24 cellular contexts compared by ENCODE assay signal in genomic region chr10:126933116-126933515, GRCh38. TPM values are rescaled to one million over a fixed set of nuclear protein-coding genes. Genes with fewer than 3 reads are reported as not detected.
DNase-seq lines count a peak whose midpoint lies in the region; ATAC-seq and TF ChIP-seq lines count a peak whose summit lies in the region.
"Had no signal": no experiment of that assay in that cellular context is flagged by ENCODE, and none has a peak within 500 bp of the region (broad histone marks: within the 10 kb centered on the region; RNA-seq: fewer than 3 reads in every experiment).

No MANE protein-coding gene starts in this region.

- CTCF ChIA-PET in Caco-2 (lab: Charles Lee): no interaction called here
- CTCF ChIA-PET in activated CD8-positive, alpha-beta T cell treated with anti-CD3 and anti-CD28 coated beads, Interleukin-2, amount 10 ng/mL, durations not matched to agents 7 days and 5 days (lab: Charles Lee): no interaction called here

- H3K4me1 Mint-ChIP-seq in Caco-2 (ENCODE audit: low read depth, unreplicated experiment): no peaks in the 10 kb centered on the region
- H3K4me1 Mint-ChIP-seq in osteocyte (ENCODE audit: unreplicated experiment): peaks cover 51% of the 10 kb centered on the region
- H3K4me1 Mint-ChIP-seq in activated CD8-positive, alpha-beta T cell treated with anti-CD3 and anti-CD28 coated beads, Interleukin-2, amount 10 ng/mL, durations not matched to agents 7 days and 5 days (ENCODE audit: low read depth): no peaks in the 10 kb centered on the region
- H3K4me1 Mint-ChIP-seq: CD4-positive, CD25-positive, alpha-beta regulatory T cell had no signal

- H3K36me3 Mint-ChIP-seq in Caco-2 (ENCODE audit: insufficient read depth, unreplicated experiment) (peaks cover 29% of the 10 kb centered on the region), osteocyte (ENCODE audit: unreplicated experiment) (peaks cover 4% of the 10 kb centered on the region)
- H3K36me3 Mint-ChIP-seq in activated CD8-positive, alpha-beta T cell treated with anti-CD3 and anti-CD28 coated beads, Interleukin-2, amount 10 ng/mL, durations not matched to agents 7 days and 5 days (ENCODE audit: low read depth): no peaks in the 10 kb centered on the region
- H3K36me3 Mint-ChIP-seq: CD4-positive, CD25-positive, alpha-beta regulatory T cell had no signal

- H3K36me3 ChIP-seq in Caco-2 (ENCODE audit: control insufficient read depth, insufficient read depth, low read length): no peaks in the 10 kb centered on the region
- H3K36me3 ChIP-seq: BLaER1 had no signal

- H3K27me3 Mint-ChIP-seq in Caco-2 (ENCODE audit: insufficient read depth, unreplicated experiment): no peaks in the 10 kb centered on the region
- H3K27me3 Mint-ChIP-seq in osteocyte (ENCODE audit: unreplicated experiment): no peaks in the 10 kb centered on the region
- no peaks in the 10 kb centered on the region for H3K27me3 Mint-ChIP-seq in activated CD8-positive, alpha-beta T cell treated with anti-CD3 and anti-CD28 coated beads, Interleukin-2, amount 10 ng/mL, durations not matched to agents 7 days and 5 days (ENCODE audit: low read depth)
- H3K27me3 Mint-ChIP-seq: CD4-positive, CD25-positive, alpha-beta regulatory T cell had no signal

- no peaks in the 10 kb centered on the region for H3K9me3 ChIP-seq in Caco-2
- H3K9me3 ChIP-seq: BLaER1, SJCRH30 had no signal

- BruUV-seq in Caco-2 (replicated peaks; lab: Mats Ljungman, UMichigan): no TSS peak

- no peak for TF ChIP-seq CTCF in Caco-2 (IDR thresholded peaks at IDR 0.05; ENCODE audit: insufficient read depth in 1 of 2, low read depth in 1 of 2, low read length in 1 of 2, severe bottlenecking in 1 of 2, unreplicated experiment in 1 of 2)
- no peak for TF ChIP-seq CTCF in VCaP (conservative IDR thresholded peaks at IDR 0.05)
- no peak for TF ChIP-seq CTCF in osteocyte (IDR thresholded peaks at IDR 0.05)

- H3K9me3 Mint-ChIP-seq in Caco-2 (ENCODE audit: unreplicated experiment): no peaks in the 10 kb centered on the region
- peaks cover 4% of the 10 kb centered on the region for H3K9me3 Mint-ChIP-seq in osteocyte (ENCODE audit: unreplicated experiment)
- H3K9me3 Mint-ChIP-seq in activated CD8-positive, alpha-beta T cell treated with anti-CD3 and anti-CD28 coated beads, Interleukin-2, amount 10 ng/mL, durations not matched to agents 7 days and 5 days (ENCODE audit: insufficient read depth): no peaks in the 10 kb centered on the region

- POLR2A ChIA-PET in Caco-2 (lab: Charles Lee): no interaction called here
- POLR2A ChIA-PET in activated CD8-positive, alpha-beta T cell treated with anti-CD3 and anti-CD28 coated beads, Interleukin-2, amount 10 ng/mL, durations not matched to agents 7 days and 5 days (lab: Charles Lee): no interaction called here

- intact Hi-C loops in Caco-2 (cut with micrococcal nuclease; ENCODE audit: unreplicated experiment): no loop called here

- H3K4me1 ChIP-seq in Caco-2: peaks cover 7% of the 10 kb centered on the region; the same call in 1 of the 2 replicates

- H3K27me3 ChIP-seq in Caco-2 (replicated peaks; ENCODE audit: control insufficient read depth, insufficient read depth, low read length): no peaks in the 10 kb centered on the region
- H3K27me3 ChIP-seq: BLaER1, SJCRH30 had no signal

- ATAC-seq in activated CD8-positive, alpha-beta T cell treated with anti-CD3 and anti-CD28 coated beads, Interleukin-2, amount 10 ng/mL, durations not matched to agents 7 days and 5 days: no peak
- ATAC-seq: K562, Right ventricle myocardium inferior, SK-N-SH treated with all-trans-retinoic acid at 6 μM for 48 hours had no signal

- DNase-seq in Caco-2: no peak
- DNase-seq in mesenteric fat pad (ENCODE audit: low spot score): peak; percentile 79
- DNase-seq in osteocyte (ENCODE audit: extremely low spot score, unreplicated experiment): no peak
- no peak for DNase-seq in activated CD8-positive, alpha-beta T cell treated with anti-CD3 and anti-CD28 coated beads, Interleukin-2, amount 10 ng/mL, durations not matched to agents 7 days and 5 days
- no peak for DNase-seq in T1000 (lab: John Stamatoyannopoulos, UW)
- no peak for DNase-seq in NCI-H2171 treated with DMSO at 0.1 percent for 48 hours (lab: John Stamatoyannopoulos, UW)
- DNase-seq: ACHN; CD4-positive, CD25-positive, alpha-beta regulatory T cell; GOT3; Kasumi-1; MV-4-11; NCI-H1105; NCI-H1436 treated with DMSO at 0.1 percent for 48 hours; NCI-H187 treated with DMSO at 0.1 percent for 48 hours; NCI-H446; NCI-H524 treated with DMSO at 0.1 percent for 48 hours; NCI-H774; PC-9; SJCRH30 had no signal

- no peak overlapping the region for H3K4me3 Mint-ChIP-seq in Caco-2 (ENCODE audit: unreplicated experiment)
- peak overlapping the region; percentile 3 for H3K4me3 Mint-ChIP-seq in osteocyte (ENCODE audit: unreplicated experiment)
- H3K4me3 Mint-ChIP-seq in activated CD8-positive, alpha-beta T cell treated with anti-CD3 and anti-CD28 coated beads, Interleukin-2, amount 10 ng/mL, durations not matched to agents 7 days and 5 days: no peak overlapping the region
- H3K4me3 Mint-ChIP-seq: CD4-positive, CD25-positive, alpha-beta regulatory T cell had no signal

- H3K4me3 ChIP-seq in Caco-2 (ENCODE audit: low read depth, low read length): no peak overlapping the region
- H3K4me3 ChIP-seq: BLaER1, K562, PC-9, SJCRH30 had no signal

- peak overlapping the region; percentile 54; the same call in 1 of the 2 replicates for H3K27ac ChIP-seq in VCaP
- H3K27ac ChIP-seq: BLaER1, PC-9, SJCRH30 had no signal

- peak overlapping the region; percentile 38 for H3K27ac Mint-ChIP-seq in Caco-2 (ENCODE audit: unreplicated experiment)
- H3K27ac Mint-ChIP-seq in osteocyte (ENCODE audit: unreplicated experiment): peak overlapping the region; percentile 56
- H3K27ac Mint-ChIP-seq in activated CD8-positive, alpha-beta T cell treated with anti-CD3 and anti-CD28 coated beads, Interleukin-2, amount 10 ng/mL, durations not matched to agents 7 days and 5 days: no peak overlapping the region
- H3K27ac Mint-ChIP-seq: CD4-positive, CD25-positive, alpha-beta regulatory T cell had no signal

RNA-seq across cellular contexts. Expression of gene DOCK1, which starts 27.9 kb away (rescaled TPM):
- total RNA-seq in Caco-2 (2022) (82.2 and 83.5 TPM in 2 replicates), mesenteric fat pad (46.0 TPM), osteocyte (66.3 and 68.7 TPM in 2 replicates)
- not detected for total RNA-seq in activated CD8-positive, alpha-beta T cell treated with anti-CD3 and anti-CD28 coated beads, Interleukin-2, amount 10 ng/mL, durations not matched to agents 7 days and 5 days

Comparison
In these comparisons a context has a peak if more than half of its experiments do, and no peak if none do; other contexts are left out.
1. RNA of gene DOCK1, which starts 27.9 kb away (total RNA-seq): 82.2 to 83.5 TPM in Caco-2, 66.3 to 68.7 TPM in osteocyte and 46.0 TPM in mesenteric fat pad (single experiment); not detected in activated CD8-positive, alpha-beta T cell treated with anti-CD3 and anti-CD28 coated beads, Interleukin-2, amount 10 ng/mL, durations not matched to agents 7 days and 5 days; every median in the first group is over 10 times any median in the second.